ENCODE assay signal across 8 cellular contexts in the genomic region with DNA sequence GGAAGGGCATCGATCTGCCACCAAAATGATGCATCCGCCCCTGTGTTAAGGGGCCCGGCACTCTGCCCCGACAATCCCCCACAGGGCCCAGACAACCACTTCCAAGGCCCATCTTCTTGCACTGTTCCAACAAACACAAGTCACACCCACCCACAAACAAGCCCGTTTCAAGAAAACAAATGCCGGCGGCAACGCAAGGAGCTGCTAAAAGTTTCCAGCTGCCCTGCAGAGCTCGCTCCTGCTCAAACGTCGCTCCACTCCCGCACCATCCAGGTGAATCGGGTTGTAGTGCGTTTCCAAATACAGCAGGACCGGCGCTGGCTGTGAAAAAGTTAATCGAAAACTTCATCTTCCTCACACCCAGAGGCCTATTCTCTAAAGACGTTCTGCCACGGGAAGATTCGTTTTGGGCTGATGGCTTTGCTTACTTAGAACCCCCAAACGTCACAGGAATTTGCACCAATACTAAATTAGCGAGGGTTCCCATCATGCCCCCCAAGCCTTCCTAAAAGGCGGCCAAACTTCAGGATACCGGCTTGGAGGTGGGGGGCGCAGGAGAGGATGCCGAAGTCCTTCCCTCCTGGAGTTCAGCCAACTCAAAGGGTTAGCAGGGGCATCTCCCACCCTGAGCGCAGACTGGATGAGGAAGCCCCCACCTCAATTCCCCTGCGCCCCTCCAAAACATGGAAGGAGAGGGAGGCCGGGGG.
DNase-seq lines count a peak whose midpoint lies in the region; ATAC-seq, FAIRE-seq and TF ChIP-seq lines count a peak whose summit lies in the region.

No MANE protein-coding gene starts in this region.

- CTCF ChIA-PET in PC-3 (lab: Charles Lee): no interaction called here
- CTCF ChIA-PET in A673 (lab: Charles Lee): interaction anchor here (0.6 kb wide), 1 partner anchor 60 kb away, joined by 4 read pairs; no protein-coding TSS in a partner anchor

- BruUV-seq in PC-3 (replicated peaks; lab: Mats Ljungman, UMichigan) (no TSS peak), A673 (replicated peaks; lab: Mats Ljungman, UMichigan) (no TSS peak)

- H3K27me3 ChIP-seq in ACC112 (ENCODE audit: insufficient read depth, low read length): no peaks in the 10 kb centered on the region
- H3K27me3 ChIP-seq in PC-3 (ENCODE audit: low read length): no peaks in the 10 kb centered on the region
- no peaks in the 10 kb centered on the region for H3K27me3 ChIP-seq in bronchial epithelial cell (ENCODE audit: control insufficient read depth, insufficient read depth, low read length)
- H3K27me3 ChIP-seq in A673 (replicated peaks; ENCODE audit: insufficient read depth, low read depth, low read length, poor library complexity): no peaks in the 10 kb centered on the region

- POLR2A ChIA-PET in PC-3 (lab: Charles Lee; ENCODE audit: unreplicated experiment) (no interaction called here), A673 (lab: Charles Lee; ENCODE audit: low non-redundant PET) (no interaction called here)

- in situ Hi-C loops in GM13977 (cut with MboI; ENCODE audit: low pct_unique_long_range_greater_than_20kb, low sequenced_read_pairs, unreplicated experiment): no loop called here

- 0 out of 2 replicates have a peak, but pooled peaks cover 4% of the 10 kb centered on the region for H4K20me1 ChIP-seq in PC-3 (ENCODE audit: low read length)

- H3K9me2 ChIP-seq in PC-3 (replicated peaks; ENCODE audit: low read length): no peaks in the 10 kb centered on the region

- H3K27ac ChIP-seq in ACC112 (ENCODE audit: low read depth, low read length) (no peak overlapping the region), PC-3 (ENCODE audit: low read length) (no peak overlapping the region), A673 (ENCODE audit: low read depth, low read length, poor library complexity, severe bottlenecking) (no peak overlapping the region)

- H3K79me2 ChIP-seq in ACC112 (ENCODE audit: control insufficient read depth, insufficient read depth, low read length, unreplicated experiment): no peaks in the 10 kb centered on the region
- H3K79me2 ChIP-seq in PC-3 (ENCODE audit: low read length): peaks cover 55% of the 10 kb centered on the region

- no peaks in the 10 kb centered on the region for H3F3A ChIP-seq in PC-3 (ENCODE audit: low read length, unreplicated experiment)

- no peak for FAIRE-seq in bronchial epithelial cell (lab: Jason Lieb, UNC)

- DNase-seq in PC-3: no peak
- DNase-seq in bronchial epithelial cell (ENCODE audit: low read depth): no peak
- DNase-seq in memory B cell (ENCODE audit: low spot score in 2 of 2): peak in 1 of 2 donors; percentile 2
- DNase-seq in NCI-H1417 (lab: John Stamatoyannopoulos, UW): no peak
- no peak for DNase-seq in GM13977 (ENCODE audit: low spot score)
- no peak for DNase-seq in NCI-H1417 treated with DMSO at 0.1 percent for 48 hours (lab: John Stamatoyannopoulos, UW)
- no peak for DNase-seq in A673 (ENCODE audit: low spot score)

- H3K36me3 Mint-ChIP-seq in memory B cell: no peaks in the 10 kb centered on the region

- no peaks in the 10 kb centered on the region for H3K9me3 ChIP-seq in PC-3 (ENCODE audit: low read length)
- no peaks in the 10 kb centered on the region for H3K9me3 ChIP-seq in A673 (ENCODE audit: low read depth, low read length, poor library complexity, severe bottlenecking)

- no peak for ATAC-seq in PC-3
- no peak for ATAC-seq in memory B cell (ENCODE audit: low read depth)

- H3K4me3 ChIP-seq in ACC112 (ENCODE audit: low read depth, low read length): peak overlapping the region; percentile 82
- H3K4me3 ChIP-seq in PC-3 (ENCODE audit: low read length): peak overlapping the region; percentile 77
- peak overlapping the region; percentile 72 for H3K4me3 ChIP-seq in bronchial epithelial cell (ENCODE audit: low read depth, low read length)
- no peak overlapping the region for H3K4me3 ChIP-seq in A673 (ENCODE audit: low read depth, low read length, poor library complexity, severe bottlenecking)

- peaks cover 21% of the 10 kb centered on the region for H3K4me1 Mint-ChIP-seq in memory B cell

- H3K9me3 Mint-ChIP-seq in memory B cell: no peaks in the 10 kb centered on the region

- H3K4me3 Mint-ChIP-seq in memory B cell: peak overlapping the region; percentile 80

- TF ChIP-seq CTCF in PC-3 (conservative IDR thresholded peaks at IDR 0.05; ENCODE audit: low read depth, low read length): no peak
- no peak for TF ChIP-seq CTCF in bronchial epithelial cell (IDR thresholded peaks at IDR 0.05; ENCODE audit: insufficient read depth, low read length, severe bottlenecking)
- no peak for TF ChIP-seq CTCF in GM13977 (IDR thresholded peaks at IDR 0.05; ENCODE audit: extremely low read depth, insufficient read depth, missing control alignments)
- no peak for TF ChIP-seq CTCF in A673 (conservative IDR thresholded peaks at IDR 0.05; ENCODE audit: low read depth, low read length)

- no peak overlapping the region for H2AFZ ChIP-seq in ACC112 (ENCODE audit: low read length, unreplicated experiment)
- no peak overlapping the region for H2AFZ ChIP-seq in PC-3 (ENCODE audit: low read length)

- H3K4me1 ChIP-seq in ACC112 (ENCODE audit: control insufficient read depth, insufficient read depth, low read length, unreplicated experiment) (peaks cover 6% of the 10 kb centered on the region), PC-3 (ENCODE audit: insufficient read depth, low read length) (peaks cover 6% of the 10 kb centered on the region), A673 (ENCODE audit: insufficient read depth, low read length, poor library complexity, severe bottlenecking) (no peaks in the 10 kb centered on the region)

- H3K4me2 ChIP-seq in PC-3 (ENCODE audit: low read length): peak overlapping the region; percentile 81

- no peak overlapping the region; the same call in 1 of the 2 replicates for H3K9ac ChIP-seq in PC-3 (ENCODE audit: low read length)

- peak overlapping the region; percentile 60 for H3K27ac Mint-ChIP-seq in memory B cell

- H3K27me3 Mint-ChIP-seq in memory B cell: no peaks in the 10 kb centered on the region

- intact Hi-C loops in PC-3 (cut with micrococcal nuclease): loop anchor here (10.0 kb wide), 1 partner anchor 1650 kb away; the partner anchor contains the start of gene RAP2A
- intact Hi-C loops in A673 (cut with micrococcal nuclease; ENCODE audit: unreplicated experiment): no loop called here

- H3K36me3 ChIP-seq in ACC112 (ENCODE audit: insufficient read depth, low read length) (no peaks in the 10 kb centered on the region), PC-3 (ENCODE audit: low read depth, low read length) (no peaks in the 10 kb centered on the region), bronchial epithelial cell (ENCODE audit: control insufficient read depth, insufficient read depth, low read length) (no peaks in the 10 kb centered on the region), A673 (ENCODE audit: insufficient read depth, low read length, poor library complexity, severe bottlenecking) (no peaks in the 10 kb centered on the region)
